Comparison of ENCODE assay signal across 23 cellular contexts in the genomic region with DNA sequence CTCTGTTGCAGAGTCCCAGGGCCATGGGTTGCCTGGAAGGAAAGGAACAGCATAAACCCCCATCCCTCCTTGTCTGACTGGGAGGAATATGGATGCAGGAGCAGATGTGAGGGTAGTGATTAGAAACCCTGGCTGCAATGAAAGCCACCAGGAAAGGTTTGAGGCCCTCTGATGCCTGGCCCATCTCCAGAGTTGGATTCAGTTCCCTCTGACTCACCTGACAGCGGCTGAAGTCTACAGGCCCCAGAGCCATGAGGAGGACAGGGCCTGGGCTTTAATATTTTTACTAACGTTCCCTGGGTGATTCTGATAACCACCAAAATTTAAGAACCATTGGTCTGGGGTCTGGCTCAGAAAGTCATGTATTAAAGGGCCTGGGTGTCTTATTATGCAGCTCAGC.
"Had no signal": no experiment of that assay in that cellular context is flagged by ENCODE, and none has a peak within 500 bp of the region (broad histone marks: within the 10 kb centered on the region; RNA-seq: fewer than 3 reads in every experiment).

No MANE protein-coding gene starts in this region.

- H3K4me2 ChIP-seq: smooth muscle cell had no signal

- ATAC-seq: foreskin keratinocyte; gastroesophageal sphincter; heart left ventricle; left cardiac atrium; left lung; naive thymus-derived CD4-positive, alpha-beta T cell; sciatic nerve; stimulated activated naive CD8-positive, alpha-beta T cell treated with anti-CD3 and anti-CD28 coated beads, Interleukin-15, amount 100 ng/mL, for 72 hours had no signal

- DNase-seq: cortex of kidney; effector CD4-positive, alpha-beta T cell; foreskin keratinocyte; heart left ventricle; hippocampal formation; left cardiac atrium; left lung; mesendoderm; midbrain; naive thymus-derived CD4-positive, alpha-beta T cell; nucleus accumbens; stimulated activated CD4-positive, alpha-beta T cell treated with anti-CD3 and anti-CD28 coated beads, Interleukin-12 subunit alpha, Interleukin-12 subunit beta, amount 100 ng/mL, for 4 hours; stimulated activated CD4-positive, alpha-beta T cell treated with anti-CD3 and anti-CD28 coated beads, Interleukin-1b, Interleukin-23, amount 100 ng/mL, for 48 hours; stimulated activated CD4-positive, alpha-beta T cell treated with anti-CD3 and anti-CD28 coated beads, Interleukin-4, amount 100 ng/mL, for 1 hour; stimulated activated CD8-positive, alpha-beta memory T cell treated with anti-CD3 and anti-CD28 coated beads, Interleukin-4, amount 100 ng/mL, for 48 hours; stimulated activated naive CD4-positive, alpha-beta T cell; stimulated activated naive CD8-positive, alpha-beta T cell treated with anti-CD3 and anti-CD28 coated beads, Interleukin-15, amount 100 ng/mL, for 72 hours; thyroid gland had no signal

- H3K4me1 ChIP-seq: foreskin keratinocyte, gastroesophageal sphincter, heart left ventricle, left lung, prostate gland, right atrium auricular region had no signal

- H3K27ac ChIP-seq: foreskin keratinocyte, gastroesophageal sphincter, heart left ventricle, left lung, prostate gland, right atrium auricular region, thyroid gland had no signal

- H3K4me3 ChIP-seq: gastroesophageal sphincter, heart left ventricle, left lung, prostate gland, right atrium auricular region, smooth muscle cell, thyroid gland had no signal

- H3K9me3 ChIP-seq: prostate gland, right atrium auricular region, thyroid gland had no signal

- H3K36me3 ChIP-seq: gastroesophageal sphincter, heart left ventricle, left lung, prostate gland, right atrium auricular region, thyroid gland had no signal

- H3K27me3 ChIP-seq: foreskin keratinocyte, gastroesophageal sphincter, heart left ventricle, left lung, right atrium auricular region, thyroid gland had no signal
